8 cellular contexts compared by ENCODE assay signal in the genomic region with DNA sequence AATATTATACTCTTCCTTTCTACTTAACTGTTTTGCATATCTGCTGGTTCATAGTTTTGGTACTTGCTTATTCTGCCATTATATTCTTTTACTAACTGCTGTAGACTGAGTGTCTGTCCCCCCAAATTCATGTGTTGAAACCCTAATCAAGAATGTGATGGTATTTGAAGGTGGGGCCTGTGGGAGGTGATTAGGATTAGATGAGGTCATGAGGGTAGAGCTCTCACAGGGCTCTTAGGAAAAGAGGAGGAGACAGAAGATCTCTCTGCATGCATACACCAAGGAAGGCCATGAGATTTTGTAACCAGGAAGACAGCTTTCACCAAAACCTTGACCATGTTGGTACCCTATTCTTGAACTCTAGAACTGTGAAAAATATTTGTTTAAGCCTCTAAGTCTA.
DNase-seq lines count a peak whose midpoint lies in the region; ATAC-seq lines count a peak whose summit lies in the region.

No MANE protein-coding gene starts in this region.

- peaks cover 68% of the 10 kb centered on the region for H3K4me1 Mint-ChIP-seq in activated naive CD4-positive, alpha-beta T cell treated with anti-CD3 and anti-CD28 coated beads, Interleukin-2, amount 10 ng/mL, durations not matched to agents 7 days and 5 days
- H3K4me1 Mint-ChIP-seq in T-cell: peaks cover 41 to 66% (median 56%) of the 10 kb centered on the region in 3 donors
- H3K4me1 Mint-ChIP-seq in stimulated activated naive CD8-positive, alpha-beta T cell treated with anti-CD3 and anti-CD28 coated beads, Interleukin-15, Interleukin-2, amounts not matched to agents 100 ng/mL and 50 ng/mL, for 24 hours (ENCODE audit: low read depth): peaks cover 63% of the 10 kb centered on the region

- peak overlapping the region; percentile 71 for H3K4me3 Mint-ChIP-seq in activated naive CD4-positive, alpha-beta T cell treated with anti-CD3 and anti-CD28 coated beads, Interleukin-2, amount 10 ng/mL, durations not matched to agents 7 days and 5 days
- peak overlapping the region; percentile 69 to 74 (median 73) for H3K4me3 Mint-ChIP-seq in T-cell
- peak overlapping the region; percentile 75 for H3K4me3 Mint-ChIP-seq in stimulated activated naive CD8-positive, alpha-beta T cell treated with anti-CD3 and anti-CD28 coated beads, Interleukin-15, Interleukin-2, amounts not matched to agents 100 ng/mL and 50 ng/mL, for 24 hours

- no peaks in the 10 kb centered on the region for H3K27me3 Mint-ChIP-seq in activated naive CD4-positive, alpha-beta T cell treated with anti-CD3 and anti-CD28 coated beads, Interleukin-2, amount 10 ng/mL, durations not matched to agents 7 days and 5 days
- no peaks in the 10 kb centered on the region for H3K27me3 Mint-ChIP-seq in T-cell
- no peaks in the 10 kb centered on the region for H3K27me3 Mint-ChIP-seq in stimulated activated naive CD8-positive, alpha-beta T cell treated with anti-CD3 and anti-CD28 coated beads, Interleukin-15, Interleukin-2, amounts not matched to agents 100 ng/mL and 50 ng/mL, for 24 hours

- peak; percentile 0 for ATAC-seq in HG02938 (IDR thresholded peaks at IDR 0.05; ENCODE audit: unreplicated experiment)
- peak; percentile 24 to 51 (median 44) for ATAC-seq in T-cell (replicated peaks in 1 of 4)
- ATAC-seq in Right ventricle myocardium inferior: no peak
- no peak for ATAC-seq in sciatic nerve

- H3K9me3 Mint-ChIP-seq in activated naive CD4-positive, alpha-beta T cell treated with anti-CD3 and anti-CD28 coated beads, Interleukin-2, amount 10 ng/mL, durations not matched to agents 7 days and 5 days: peaks cover 7% of the 10 kb centered on the region
- H3K9me3 Mint-ChIP-seq in T-cell: peaks cover 0 to 3% (median 0%) of the 10 kb centered on the region in 3 donors
- peaks cover 11% of the 10 kb centered on the region for H3K9me3 Mint-ChIP-seq in stimulated activated naive CD8-positive, alpha-beta T cell treated with anti-CD3 and anti-CD28 coated beads, Interleukin-15, Interleukin-2, amounts not matched to agents 100 ng/mL and 50 ng/mL, for 24 hours

- H3K36me3 Mint-ChIP-seq in activated naive CD4-positive, alpha-beta T cell treated with anti-CD3 and anti-CD28 coated beads, Interleukin-2, amount 10 ng/mL, durations not matched to agents 7 days and 5 days: peaks cover 20% of the 10 kb centered on the region
- H3K36me3 Mint-ChIP-seq in T-cell: peaks cover 2% of the 10 kb centered on the region
- H3K36me3 Mint-ChIP-seq in stimulated activated naive CD8-positive, alpha-beta T cell treated with anti-CD3 and anti-CD28 coated beads, Interleukin-15, Interleukin-2, amounts not matched to agents 100 ng/mL and 50 ng/mL, for 24 hours (ENCODE audit: low read depth): peaks cover 4% of the 10 kb centered on the region

- POLR2A ChIA-PET in T-cell (lab: Charles Lee): interaction anchor here in 1 of 2 donors (0.5 to 0.7 kb wide), 2 partner anchors 76 to 354 kb away, joined by 3 to 10 read pairs; partner anchors contain the start of gene B3GALT2

- CTCF ChIA-PET in activated naive CD4-positive, alpha-beta T cell treated with anti-CD3 and anti-CD28 coated beads, Interleukin-2, amount 10 ng/mL, durations not matched to agents 7 days and 5 days (lab: Charles Lee): interaction anchor here (0.8 to 1.0 kb wide), 2 partner anchors 44 to 51 kb away, joined by 3 read pairs; no protein-coding TSS in a partner anchor
- CTCF ChIA-PET in T-cell (lab: Charles Lee): interaction anchor here in 1 of 2 donors (0.5 to 1.9 kb wide), 5 partner anchors 15 to 276 kb away, joined by 3 to 6 read pairs (median 4); no protein-coding TSS in a partner anchor

- intact Hi-C loops in Right ventricle myocardium inferior (cut with DNase I): no loop called here
- intact Hi-C loops in sciatic nerve (cut with DNase I): no loop called here

- H3K27ac Mint-ChIP-seq in activated naive CD4-positive, alpha-beta T cell treated with anti-CD3 and anti-CD28 coated beads, Interleukin-2, amount 10 ng/mL, durations not matched to agents 7 days and 5 days: peak overlapping the region; percentile 96
- peak overlapping the region; percentile 94 to 97 for H3K27ac Mint-ChIP-seq in T-cell
- peak overlapping the region; percentile 87 for H3K27ac Mint-ChIP-seq in stimulated activated naive CD8-positive, alpha-beta T cell treated with anti-CD3 and anti-CD28 coated beads, Interleukin-15, Interleukin-2, amounts not matched to agents 100 ng/mL and 50 ng/mL, for 24 hours

- DNase-seq in activated naive CD4-positive, alpha-beta T cell treated with anti-CD3 and anti-CD28 coated beads, Interleukin-2, amount 10 ng/mL, durations not matched to agents 7 days and 5 days: peak; percentile 33
- DNase-seq in activated naive CD4-positive, alpha-beta T cell treated with Interleukin-2 at 50 U/mL for 16 hours: no peak
- DNase-seq in T-cell (peak in 1 of 34 experiments; percentile 2), Right ventricle myocardium inferior (ENCODE audit: missing footprints) (no peak), sciatic nerve (ENCODE audit: low spot score) (no peak), C1 segment of cervical spinal cord (lab: John Stamatoyannopoulos, UW) (no peak)

Comparison
In these comparisons a context has a peak if more than half of its experiments do, and no peak if none do; other contexts are left out.
1. ATAC-seq: peak in HG02938 (single experiment) and T-cell (4 of 4); none in Right ventricle myocardium inferior (single experiment) and sciatic nerve (single experiment).
2. Peak in every context shown above with its lines, with median percentiles within 50 percentile points of each other: H3K27ac Mint-ChIP-seq and H3K4me3 Mint-ChIP-seq.